Comparison of ENCODE assay signal across 12 cellular contexts in genomic region chr3:190048831-190049541, GRCh38.
DNase-seq lines count a peak whose midpoint lies in the region; ATAC-seq and TF ChIP-seq lines count a peak whose summit lies in the region.
"Had no signal": no experiment of that assay in that cellular context is flagged by ENCODE, and none has a peak within 500 bp of the region (broad histone marks: within the 10 kb centered on the region; RNA-seq: fewer than 3 reads in every experiment).

No MANE protein-coding gene starts in this region.

- H3K9ac ChIP-seq in muscle layer of colon (ENCODE audit: low read length) = peak overlapping the region; percentile 15

- DNase-seq in BJ (ENCODE audit: low read depth) (peak; percentile 49), NCI-H69 (lab: John Stamatoyannopoulos, UW) (peak; percentile 54), choroid plexus epithelial cell (ENCODE audit: low read depth) (peak; percentile 79), RKO (ENCODE audit: low spot score) (no peak), cerebellar cortex (ENCODE audit: low spot score) (no peak), CD14-positive monocyte (ENCODE audit: low spot score) (no peak)
- DNase-seq in activated CD4-positive, alpha-beta T cell treated with anti-CD3 and anti-CD28 coated beads for 36 hours = no peak
- DNase-seq: activated CD8-positive, alpha-beta memory T cell treated with anti-CD3 and anti-CD28 coated beads, Interleukin-2, amount 50 U/mL, for 4 hours; NCI-H526; pancreas had no signal

- H3K4me3 ChIP-seq in BJ (ENCODE audit: low read depth, low read length) (peak overlapping the region; percentile 36), choroid plexus epithelial cell (ENCODE audit: low read depth, low read length) (peak overlapping the region; percentile 29), muscle layer of colon (ENCODE audit: low read depth in 1 of 2, low read length in 2 of 2) (peak overlapping the region; percentile 4 to 34)
- H3K4me3 ChIP-seq: pancreas had no signal

- CTCF ChIA-PET in BJ (lab: Yijun Ruan, JAX) = interaction anchor here (0.7 to 1.8 kb wide), 3 partner anchors 57 to 81 kb away, joined by 3 to 4 read pairs (median 4); no protein-coding TSS in a partner anchor
- CTCF ChIA-PET in activated CD4-positive, alpha-beta T cell treated with anti-CD3 and anti-CD28 coated beads for 36 hours (lab: Charles Lee) = interaction anchor here (0.7 to 0.9 kb wide), 2 partner anchors 82 to 751 kb away, joined by 4 to 5 read pairs; no protein-coding TSS in a partner anchor

- TF ChIP-seq CTCF in BJ (IDR thresholded peaks at IDR 0.05; ENCODE audit: insufficient read depth, low read depth, low read length) (no peak), choroid plexus epithelial cell (conservative IDR thresholded peaks at IDR 0.05; ENCODE audit: low read depth, low read length) (no peak), CD14-positive monocyte (IDR thresholded peaks at IDR 0.05) (no peak)

- peaks cover 33% of the 10 kb centered on the region for H3K4me1 ChIP-seq in muscle layer of colon (ENCODE audit: insufficient read depth, low read length)
- H3K4me1 ChIP-seq: pancreas had no signal

- H3K27me3 Mint-ChIP-seq in CD14-positive monocyte (ENCODE audit: low read depth in 3 of 3) = peaks cover 0 to 6% (median 2%) of the 10 kb centered on the region in 3 donors
- peaks cover 16% of the 10 kb centered on the region for H3K27me3 Mint-ChIP-seq in activated CD4-positive, alpha-beta T cell treated with anti-CD3 and anti-CD28 coated beads for 36 hours

- peak overlapping the region in 1 of 7 donors; percentile 3 for H3K27ac Mint-ChIP-seq in CD14-positive monocyte
- no peak overlapping the region for H3K27ac Mint-ChIP-seq in activated CD4-positive, alpha-beta T cell treated with anti-CD3 and anti-CD28 coated beads for 36 hours
- H3K27ac Mint-ChIP-seq: stimulated activated naive CD8-positive, alpha-beta T cell treated with anti-CD3 and anti-CD28 coated beads, Interleukin-15, Interleukin-2, amounts not matched to agents 100 ng/mL and 50 ng/mL, for 24 hours had no signal

- no peaks in the 10 kb centered on the region for H3K27me3 ChIP-seq in BJ (ENCODE audit: control insufficient read depth, insufficient read depth, low read length)
- no peaks in the 10 kb centered on the region for H3K27me3 ChIP-seq in muscle layer of colon (ENCODE audit: control insufficient read depth in 1 of 2, insufficient read depth in 2 of 2, low read length in 2 of 2)
- H3K27me3 ChIP-seq: pancreas had no signal

- no peaks in the 10 kb centered on the region for H3K9me3 ChIP-seq in muscle layer of colon (ENCODE audit: low read length)
- H3K9me3 ChIP-seq: pancreas had no signal

- peak overlapping the region in 1 of 2 donors; percentile 71 for H3K4me3 Mint-ChIP-seq in CD14-positive monocyte
- H3K4me3 Mint-ChIP-seq in activated CD4-positive, alpha-beta T cell treated with anti-CD3 and anti-CD28 coated beads for 36 hours = no peak overlapping the region
- H3K4me3 Mint-ChIP-seq: stimulated activated naive CD8-positive, alpha-beta T cell treated with anti-CD3 and anti-CD28 coated beads, Interleukin-15, Interleukin-2, amounts not matched to agents 100 ng/mL and 50 ng/mL, for 24 hours had no signal

- H3K4me1 Mint-ChIP-seq in CD14-positive monocyte = peaks cover 12% of the 10 kb centered on the region
- no peaks in the 10 kb centered on the region for H3K4me1 Mint-ChIP-seq in activated CD4-positive, alpha-beta T cell treated with anti-CD3 and anti-CD28 coated beads for 36 hours

- ATAC-seq in activated CD4-positive, alpha-beta T cell treated with anti-CD3 and anti-CD28 coated beads for 36 hours = no peak
- ATAC-seq: pancreas had no signal

- intact Hi-C loops in CD14-positive monocyte (cut with micrococcal nuclease) = no loop called here
- intact Hi-C loops in activated CD4-positive, alpha-beta T cell treated with anti-CD3 and anti-CD28 coated beads for 36 hours (cut with DNase I, micrococcal nuclease) = no loop called here

- H3K36me3 Mint-ChIP-seq in CD14-positive monocyte = no peaks in the 10 kb centered on the region
- no peaks in the 10 kb centered on the region for H3K36me3 Mint-ChIP-seq in activated CD4-positive, alpha-beta T cell treated with anti-CD3 and anti-CD28 coated beads for 36 hours (ENCODE audit: low read depth)

- no peaks in the 10 kb centered on the region for H3K9me3 Mint-ChIP-seq in CD14-positive monocyte
- no peaks in the 10 kb centered on the region for H3K9me3 Mint-ChIP-seq in activated CD4-positive, alpha-beta T cell treated with anti-CD3 and anti-CD28 coated beads for 36 hours (ENCODE audit: low read depth)
- H3K9me3 Mint-ChIP-seq: stimulated activated naive CD8-positive, alpha-beta T cell treated with anti-CD3 and anti-CD28 coated beads, Interleukin-15, Interleukin-2, amounts not matched to agents 100 ng/mL and 50 ng/mL, for 24 hours had no signal

- peak overlapping the region; percentile 45 for H3K27ac ChIP-seq in muscle layer of colon (ENCODE audit: low read depth, low read length)
- H3K27ac ChIP-seq: pancreas had no signal

- POLR2A ChIA-PET in BJ (lab: Charles Lee) = no interaction called here
- POLR2A ChIA-PET in activated CD4-positive, alpha-beta T cell treated with anti-CD3 and anti-CD28 coated beads for 36 hours (lab: Charles Lee) = no interaction called here

- H3K36me3 ChIP-seq in BJ (ENCODE audit: control insufficient read depth, insufficient read depth, low read length) (no peaks in the 10 kb centered on the region), muscle layer of colon (ENCODE audit: insufficient read depth, low read length) (no peaks in the 10 kb centered on the region)
- H3K36me3 ChIP-seq: pancreas had no signal

Comparison
In these comparisons a context has a peak if more than half of its experiments do, and no peak if none do; other contexts are left out.
1. DNase-seq: peak in BJ (single experiment), NCI-H69 (single experiment) and choroid plexus epithelial cell (single experiment); none in RKO (single experiment), cerebellar cortex (single experiment), CD14-positive monocyte (single experiment) and activated CD4-positive, alpha-beta T cell treated with anti-CD3 and anti-CD28 coated beads for 36 hours (single experiment).
2. Peak in every context shown above with its lines, with median percentiles within 50 percentile points of each other: H3K4me3 ChIP-seq.